Comparison of ENCODE assay signal across 1 cellular context in the genomic region with DNA sequence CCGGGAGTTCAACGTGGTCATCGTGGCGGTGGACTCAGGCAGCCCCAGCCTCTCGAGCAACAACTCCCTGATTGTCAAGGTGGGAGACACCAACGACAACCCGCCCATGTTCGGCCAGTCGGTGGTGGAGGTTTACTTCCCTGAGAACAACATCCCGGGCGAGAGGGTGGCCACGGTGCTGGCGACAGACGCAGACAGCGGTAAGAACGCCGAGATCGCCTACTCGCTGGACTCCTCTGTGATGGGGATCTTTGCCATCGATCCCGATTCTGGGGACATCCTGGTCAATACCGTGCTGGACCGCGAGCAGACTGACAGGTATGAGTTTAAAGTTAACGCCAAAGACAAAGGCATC.
TF ChIP-seq lines count a peak whose summit lies in the region.

No MANE protein-coding gene starts in this region.

TF ChIP-seq in HCT116, 20 proteins besides CTCF, POLR2A, EP300 and RAD21 (continued from another document):
- TF ChIP-seq, protein P1, sequence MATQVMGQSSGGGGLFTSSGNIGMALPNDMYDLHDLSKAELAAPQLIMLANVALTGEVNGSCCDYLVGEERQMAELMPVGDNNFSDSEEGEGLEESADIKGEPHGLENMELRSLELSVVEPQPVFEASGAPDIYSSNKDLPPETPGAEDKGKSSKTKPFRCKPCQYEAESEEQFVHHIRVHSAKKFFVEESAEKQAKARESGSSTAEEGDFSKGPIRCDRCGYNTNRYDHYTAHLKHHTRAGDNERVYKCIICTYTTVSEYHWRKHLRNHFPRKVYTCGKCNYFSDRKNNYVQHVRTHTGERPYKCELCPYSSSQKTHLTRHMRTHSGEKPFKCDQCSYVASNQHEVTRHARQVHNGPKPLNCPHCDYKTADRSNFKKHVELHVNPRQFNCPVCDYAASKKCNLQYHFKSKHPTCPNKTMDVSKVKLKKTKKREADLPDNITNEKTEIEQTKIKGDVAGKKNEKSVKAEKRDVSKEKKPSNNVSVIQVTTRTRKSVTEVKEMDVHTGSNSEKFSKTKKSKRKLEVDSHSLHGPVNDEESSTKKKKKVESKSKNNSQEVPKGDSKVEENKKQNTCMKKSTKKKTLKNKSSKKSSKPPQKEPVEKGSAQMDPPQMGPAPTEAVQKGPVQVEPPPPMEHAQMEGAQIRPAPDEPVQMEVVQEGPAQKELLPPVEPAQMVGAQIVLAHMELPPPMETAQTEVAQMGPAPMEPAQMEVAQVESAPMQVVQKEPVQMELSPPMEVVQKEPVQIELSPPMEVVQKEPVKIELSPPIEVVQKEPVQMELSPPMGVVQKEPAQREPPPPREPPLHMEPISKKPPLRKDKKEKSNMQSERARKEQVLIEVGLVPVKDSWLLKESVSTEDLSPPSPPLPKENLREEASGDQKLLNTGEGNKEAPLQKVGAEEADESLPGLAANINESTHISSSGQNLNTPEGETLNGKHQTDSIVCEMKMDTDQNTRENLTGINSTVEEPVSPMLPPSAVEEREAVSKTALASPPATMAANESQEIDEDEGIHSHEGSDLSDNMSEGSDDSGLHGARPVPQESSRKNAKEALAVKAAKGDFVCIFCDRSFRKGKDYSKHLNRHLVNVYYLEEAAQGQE (IDR thresholded peaks at IDR 0.05; ENCODE audit: low read depth): no peak
